16 cellular contexts compared by ENCODE assay signal in genomic region chr3:68504185-68504584, GRCh38.
DNase-seq lines count a peak whose midpoint lies in the region; ATAC-seq, FAIRE-seq and TF ChIP-seq lines count a peak whose summit lies in the region.
"Had no signal": no experiment of that assay in that cellular context is flagged by ENCODE, and none has a peak within 500 bp of the region (broad histone marks: within the 10 kb centered on the region; RNA-seq: fewer than 3 reads in every experiment).

No MANE protein-coding gene starts in this region.

- H3K18ac ChIP-seq in neuronal stem cell (ENCODE audit: low read length), result no peak overlapping the region

- POLR2A ChIA-PET in CD8-positive, alpha-beta T cell (lab: Charles Lee), result no interaction called here

- no peak overlapping the region for H4K91ac ChIP-seq in neuronal stem cell (ENCODE audit: low read depth, low read length, poor library complexity)

- H2AFZ ChIP-seq in GM23338, result peak overlapping the region; percentile 67; the same call in 1 of the 2 replicates
- H2AFZ ChIP-seq in neuronal stem cell (ENCODE audit: low read length), result no peak overlapping the region

- no peaks in the 10 kb centered on the region; the same call in 2 of the 3 replicates for H3K9me3 Mint-ChIP-seq in GM23338
- no peaks in the 10 kb centered on the region for H3K9me3 Mint-ChIP-seq in CD8-positive, alpha-beta T cell

- H3K36me3 Mint-ChIP-seq in GM23338 (ENCODE audit: low read depth), result no peaks in the 10 kb centered on the region
- no peaks in the 10 kb centered on the region for H3K36me3 Mint-ChIP-seq in CD8-positive, alpha-beta T cell
- H3K36me3 Mint-ChIP-seq: CD4-positive, CD25-positive, alpha-beta regulatory T cell had no signal

- FAIRE-seq in urothelium cell line (lab: Jason Lieb, UNC), result no peak
- FAIRE-seq: G401.6, GM12891 had no signal

- no peaks in the 10 kb centered on the region for H3K36me3 ChIP-seq in GM23338 (ENCODE audit: insufficient read depth)
- H3K36me3 ChIP-seq in neuronal stem cell (replicated peaks in 1 of 2; ENCODE audit: control insufficient read depth in 2 of 2, insufficient read depth in 2 of 2, low read length in 2 of 2), result no peaks in the 10 kb centered on the region
- no peaks in the 10 kb centered on the region for H3K36me3 ChIP-seq in CD8-positive, alpha-beta T cell (ENCODE audit: insufficient read depth, low read length)
- H3K36me3 ChIP-seq: BLaER1 treated with 17β-estradiol and CSF1 and Interleukin-3, amounts not matched to agents 10 nM and 100 nM had no signal

- no peaks in the 10 kb centered on the region for H3F3A ChIP-seq in GM23338 (replicated peaks; ENCODE audit: low read depth)

- peak; percentile 58 for ATAC-seq in GM23338
- no peak for ATAC-seq in CD8-positive, alpha-beta T cell

- no peaks in the 10 kb centered on the region for H3K79me2 ChIP-seq in GM23338 (replicated peaks; ENCODE audit: insufficient read depth)

- H3K9me2 ChIP-seq in GM23338 (ENCODE audit: insufficient read depth), result 0 out of 2 replicates have a peak, but pooled peaks cover 10% of the 10 kb centered on the region

- H2BK120ac ChIP-seq in neuronal stem cell (ENCODE audit: low read depth, low read length), result no peak overlapping the region

- no peaks in the 10 kb centered on the region for H3K27me3 Mint-ChIP-seq in GM23338 (ENCODE audit: insufficient read depth, low read depth, poor library complexity)
- H3K27me3 Mint-ChIP-seq in CD8-positive, alpha-beta T cell (ENCODE audit: low read depth), result no peaks in the 10 kb centered on the region
- H3K27me3 Mint-ChIP-seq: CD4-positive, CD25-positive, alpha-beta regulatory T cell had no signal

- H2BK5ac ChIP-seq in neuronal stem cell (ENCODE audit: low read length), result no peak overlapping the region

- H3K4me3 ChIP-seq in GM23338, result no peak overlapping the region
- H3K4me3 ChIP-seq in neuronal stem cell (ENCODE audit: low read length in 2 of 2), result no peak overlapping the region
- H3K4me3 ChIP-seq in CD8-positive, alpha-beta T cell (ENCODE audit: low read depth, low read length), result no peak overlapping the region
- H3K4me3 ChIP-seq: BLaER1 treated with 17β-estradiol and CSF1 and Interleukin-3, amounts not matched to agents 10 nM and 100 nM had no signal

- no peak overlapping the region for H3K9ac ChIP-seq in neuronal stem cell (ENCODE audit: low read depth, low read length, poor library complexity)
- H3K9ac ChIP-seq: BLaER1 treated with 17β-estradiol and CSF1 and Interleukin-3, amounts not matched to agents 10 nM and 100 nM had no signal

- H3K79me1 ChIP-seq in neuronal stem cell (ENCODE audit: low read depth, low read length), result no peaks in the 10 kb centered on the region

- H3K14ac ChIP-seq in neuronal stem cell (ENCODE audit: low read length), result no peak overlapping the region

- H3K4me1 Mint-ChIP-seq in GM23338, result no peaks in the 10 kb centered on the region; the same call in 2 of the 3 replicates
- H3K4me1 Mint-ChIP-seq in CD8-positive, alpha-beta T cell (ENCODE audit: low read depth), result no peaks in the 10 kb centered on the region
- H3K4me1 Mint-ChIP-seq: CD4-positive, CD25-positive, alpha-beta regulatory T cell had no signal

- H3K9me3 ChIP-seq in neuronal stem cell (replicated peaks in 1 of 2; ENCODE audit: control insufficient read depth in 2 of 2, insufficient read depth in 1 of 2, low read depth in 1 of 2, low read length in 2 of 2), result no peaks in the 10 kb centered on the region
- no peaks in the 10 kb centered on the region for H3K9me3 ChIP-seq in CD8-positive, alpha-beta T cell (ENCODE audit: low read length)
- H3K9me3 ChIP-seq: BLaER1 treated with 17β-estradiol and CSF1 and Interleukin-3, amounts not matched to agents 10 nM and 100 nM had no signal

- H2BK15ac ChIP-seq in neuronal stem cell (ENCODE audit: low read length), result no peak overlapping the region

- no peak overlapping the region for H2AK5ac ChIP-seq in neuronal stem cell (ENCODE audit: low read depth, low read length)

- no peak overlapping the region for H3K27ac Mint-ChIP-seq in GM23338
- H3K27ac Mint-ChIP-seq in CD8-positive, alpha-beta T cell, result no peak overlapping the region
- H3K27ac Mint-ChIP-seq: CD4-positive, CD25-positive, alpha-beta regulatory T cell had no signal

- H2BK12ac ChIP-seq in neuronal stem cell (ENCODE audit: low read length), result no peak overlapping the region

- H3K27me3 ChIP-seq in GM23338 (ENCODE audit: insufficient read depth), result no peaks in the 10 kb centered on the region
- H3K27me3 ChIP-seq in neuronal stem cell (ENCODE audit: control insufficient read depth in 3 of 3, insufficient read depth in 3 of 3, low read depth in 1 of 3, low read length in 3 of 3), result no peaks in the 10 kb centered on the region
- no peaks in the 10 kb centered on the region for H3K27me3 ChIP-seq in CD8-positive, alpha-beta T cell (ENCODE audit: insufficient read depth, low read length)
- H3K27me3 ChIP-seq: BLaER1 treated with 17β-estradiol and CSF1 and Interleukin-3, amounts not matched to agents 10 nM and 100 nM had no signal

- no peak overlapping the region for H3K4ac ChIP-seq in neuronal stem cell (ENCODE audit: low read length)

- H3K4me1 ChIP-seq in GM23338 (ENCODE audit: insufficient read depth), result no peaks in the 10 kb centered on the region
- H3K4me1 ChIP-seq in neuronal stem cell (ENCODE audit: control insufficient read depth in 2 of 2, insufficient read depth in 1 of 2, low read depth in 1 of 2, low read length in 2 of 2), result peaks cover 0 to 2% of the 10 kb centered on the region in 2 donors
- no peaks in the 10 kb centered on the region for H3K4me1 ChIP-seq in CD8-positive, alpha-beta T cell (ENCODE audit: insufficient read depth, low read length)
- H3K4me1 ChIP-seq: BLaER1 treated with 17β-estradiol and CSF1 and Interleukin-3, amounts not matched to agents 10 nM and 100 nM had no signal

- CTCF ChIA-PET in CD8-positive, alpha-beta T cell (lab: Charles Lee), result no interaction called here

- H3K4me3 Mint-ChIP-seq in GM23338, result no peak overlapping the region
- no peak overlapping the region for H3K4me3 Mint-ChIP-seq in CD8-positive, alpha-beta T cell
- H3K4me3 Mint-ChIP-seq: CD4-positive, CD25-positive, alpha-beta regulatory T cell had no signal

- intact Hi-C loops in CD8-positive, alpha-beta T cell (cut with DNase I, micrococcal nuclease), result no loop called here

- H3K23ac ChIP-seq in neuronal stem cell (ENCODE audit: low read depth, low read length, poor library complexity), result no peak overlapping the region

- no peak overlapping the region for H3K4me2 ChIP-seq in GM23338
- H3K4me2 ChIP-seq in neuronal stem cell (ENCODE audit: insufficient read depth, low read length, poor library complexity, severe bottlenecking), result no peak overlapping the region
- H3K4me2 ChIP-seq: BLaER1 treated with 17β-estradiol and CSF1 and Interleukin-3, amounts not matched to agents 10 nM and 100 nM had no signal

- H4K20me1 ChIP-seq in GM23338 (replicated peaks; ENCODE audit: insufficient read depth), result no peaks in the 10 kb centered on the region
- H4K20me1 ChIP-seq: BLaER1 treated with 17β-estradiol and CSF1 and Interleukin-3, amounts not matched to agents 10 nM and 100 nM had no signal

- no peak for TF ChIP-seq CTCF in GM23338 (conservative IDR thresholded peaks at IDR 0.05; ENCODE audit: low read depth in 2 of 2)
- TF ChIP-seq CTCF in CD8-positive, alpha-beta T cell (IDR thresholded peaks at IDR 0.05), result no peak

- WGBS in neuronal stem cell (ENCODE audit: extremely low coverage in 2 of 2, insufficient read length in 2 of 2, insufficient replicate concordance in 1 of 2), 2 donors, result no CpG with 5 or more reads among the region's 3 CpGs

- H3K27ac ChIP-seq in GM23338 (ENCODE audit: low read depth), result no peak overlapping the region
- no peak overlapping the region for H3K27ac ChIP-seq in neuronal stem cell (replicated peaks; ENCODE audit: low read length)
- H3K27ac ChIP-seq in CD8-positive, alpha-beta T cell (ENCODE audit: low read depth, low read length), result no peak overlapping the region
- H3K27ac ChIP-seq: BLaER1 treated with 17β-estradiol and CSF1 and Interleukin-3, amounts not matched to agents 10 nM and 100 nM had no signal

- no peak overlapping the region for H4K8ac ChIP-seq in neuronal stem cell (ENCODE audit: low read depth, low read length)

- peak; percentile 11 for DNase-seq in GM23338 (ENCODE audit: low spot score)
- peak; percentile 56 for DNase-seq in ecto neural progenitor cell (ENCODE audit: low spot score)
- DNase-seq in iPS-NIHi7 (ENCODE audit: extremely low spot score), result peak; percentile 12
- DNase-seq in neuronal stem cell (ENCODE audit: low spot score), result peak; percentile 21
- DNase-seq in CD8-positive, alpha-beta T cell, result no peak
- no peak for DNase-seq in NCI-H510A treated with DMSO at 0.1 percent for 48 hours (lab: John Stamatoyannopoulos, UW)
- no peak for DNase-seq in urothelium cell line (ENCODE audit: low spot score)
- DNase-seq: ACHN; CD4-positive, CD25-positive, alpha-beta regulatory T cell; DMS79; GOT3; HCEC 1CT; IMR-90 had no signal

TF ChIP-seq in GM23338, 12 proteins besides CTCF, POLR2A, EP300 and RAD21 (continues in another document):
- no peak for TF ChIP-seq POLR2AphosphoS5 (IDR thresholded peaks at IDR 0.05; ENCODE audit: low read depth)
- no peak for TF ChIP-seq ZNF114 (CRISPR knock-in tag; IDR thresholded peaks at IDR 0.05)
- TF ChIP-seq EZH2phosphoT487 (IDR thresholded peaks at IDR 0.05; ENCODE audit: unreplicated experiment), result no peak
- no peak for TF ChIP-seq NANOG (IDR thresholded peaks at IDR 0.05; ENCODE audit: borderline replicate concordance)
- no peak for TF ChIP-seq REST (IDR thresholded peaks at IDR 0.05; ENCODE audit: unreplicated experiment)

Comparison
In these comparisons a context has a peak if more than half of its experiments do, and no peak if none do; other contexts are left out.
1. DNase-seq: peak in GM23338 (single experiment), ecto neural progenitor cell (single experiment), iPS-NIHi7 (single experiment) and neuronal stem cell (single experiment); none in CD8-positive, alpha-beta T cell (0 of 7), NCI-H510A treated with DMSO at 0.1 percent for 48 hours (single experiment) and urothelium cell line (single experiment).